Comparison of ENCODE assay signal across 20 cellular contexts in genomic region chr1:170864238-170864637, GRCh38.
A peak's percentile ranks its signal among the peaks of the same experiment; 100 is the strongest.
DNase-seq lines count a peak whose midpoint lies in the region; ATAC-seq and TF ChIP-seq lines count a peak whose summit lies in the region.
"Had no signal": no experiment of that assay in that cellular context is flagged by ENCODE, and none has a peak within 500 bp of the region (broad histone marks: within the 10 kb centered on the region; RNA-seq: fewer than 3 reads in every experiment).

No MANE protein-coding gene starts in this region.

- ATAC-seq in left cardiac atrium (peak; percentile 42 to 71), GM19023 (IDR thresholded peaks at IDR 0.05; ENCODE audit: unreplicated experiment) (no peak)
- ATAC-seq: WTC11 had no signal

- peaks cover 25% of the 10 kb centered on the region for H3K4me1 Mint-ChIP-seq in chondrocyte (ENCODE audit: low read depth)
- H3K4me1 Mint-ChIP-seq: WTC11 had no signal

- peak; percentile 18 for DNase-seq in GM03348 (ENCODE audit: low spot score)
- no peak for DNase-seq in chondrocyte (ENCODE audit: low spot score)
- no peak for DNase-seq in left cardiac atrium
- peak; percentile 10 for DNase-seq in skeletal muscle cell (ENCODE audit: low read depth)
- DNase-seq in ecto neural progenitor cell (ENCODE audit: low spot score): no peak
- no peak for DNase-seq in stimulated activated CD4-positive, alpha-beta T cell treated with anti-CD3 and anti-CD28 coated beads, Interleukin-12 subunit alpha, Interleukin-12 subunit beta, amount 100 ng/mL, for 4 hours
- no peak for DNase-seq in cerebellar cortex (ENCODE audit: low spot score)
- DNase-seq: ACHN; activated CD4-positive, alpha-beta T cell treated with anti-CD3 and anti-CD28 coated beads, Interleukin-2, amount 50 U/mL, for 48 hours; activated gamma-delta T cell; C1 segment of cervical spinal cord; Calu3; NCI-H1105 treated with DMSO at 0.1 percent for 48 hours; NCI-H2081 treated with DMSO at 0.1 percent for 48 hours; spleen; T-helper 9 cell had no signal

- H3K36me3 Mint-ChIP-seq in chondrocyte (ENCODE audit: low read depth): peaks cover 2% of the 10 kb centered on the region
- H3K36me3 Mint-ChIP-seq: WTC11 had no signal

- H3K27me3 Mint-ChIP-seq in chondrocyte (ENCODE audit: low read depth): no peaks in the 10 kb centered on the region
- H3K27me3 Mint-ChIP-seq: progenitor cell of endocrine pancreas had no signal

- TF ChIP-seq CTCF in chondrocyte (IDR thresholded peaks at IDR 0.05): no peak

- H3K4me3 Mint-ChIP-seq in chondrocyte (ENCODE audit: unreplicated experiment): no peak overlapping the region
- H3K4me3 Mint-ChIP-seq: WTC11 had no signal

- H3K4me3 ChIP-seq in skeletal muscle cell (ENCODE audit: low read depth, low read length): no peak overlapping the region
- H3K4me3 ChIP-seq: SK-N-MC, spleen had no signal

- no peaks in the 10 kb centered on the region for H3K9me3 Mint-ChIP-seq in chondrocyte (ENCODE audit: low read depth)
- H3K9me3 Mint-ChIP-seq: WTC11 had no signal

- intact Hi-C loops in left cardiac atrium (cut with DNase I): no loop called here

- peak overlapping the region; percentile 71 for H3K27ac Mint-ChIP-seq in chondrocyte (ENCODE audit: unreplicated experiment)
- H3K27ac Mint-ChIP-seq: progenitor cell of endocrine pancreas, WTC11 had no signal

Comparison
In these comparisons a context has a peak if more than half of its experiments do, and no peak if none do; other contexts are left out.
1. DNase-seq: peak in GM03348 (single experiment) and skeletal muscle cell (single experiment); none in chondrocyte (single experiment), left cardiac atrium (single experiment), ecto neural progenitor cell (single experiment), stimulated activated CD4-positive, alpha-beta T cell treated with anti-CD3 and anti-CD28 coated beads, Interleukin-12 subunit alpha, Interleukin-12 subunit beta, amount 100 ng/mL, for 4 hours (single experiment) and cerebellar cortex (single experiment).